Comparison of ENCODE assay signal across 8 cellular contexts in genomic region chr1:211323156-211324063, GRCh38. TPM values are rescaled to one million over a fixed set of nuclear protein-coding genes. Genes with fewer than 3 reads are reported as not detected.
DNase-seq lines count a peak whose midpoint lies in the region; ATAC-seq, FAIRE-seq and TF ChIP-seq lines count a peak whose summit lies in the region.

No MANE protein-coding gene starts in this region.

- WGBS in GM12878 (ENCODE audit: insufficient coverage, insufficient replicate concordance, low lambda C conversion rate, missing lambda C conversion rate): 24% methylated on average over 9 of the region's 9 CpGs

- H3K9me3 ChIP-seq in T-helper 17 cell (ENCODE audit: control insufficient read depth, low read length, poor library complexity, severe bottlenecking) (no peaks in the 10 kb centered on the region), GM12878 (replicated peaks; ENCODE audit: control insufficient read depth, insufficient read depth, low read length) (no peaks in the 10 kb centered on the region)

- no peak overlapping the region for H3K4me3 Mint-ChIP-seq in T-helper 17 cell

- SMC1A ChIA-PET in GM12878 (lab: Charles Lee; ENCODE audit: uncharacterized antibody, unreplicated experiment): interaction anchor here (0.8 to 2.9 kb wide), 24 partner anchors 9 to 351 kb away, joined by 3 to 22 read pairs (median 4); no protein-coding TSS in a partner anchor

- peaks cover 26% of the 10 kb centered on the region for H3K79me2 ChIP-seq in GM12878 (ENCODE audit: control insufficient read depth, insufficient read depth, low read length)

- peak; percentile 38 for ATAC-seq in HG02763 (IDR thresholded peaks at IDR 0.05; ENCODE audit: unreplicated experiment)
- peak; percentile 77 for ATAC-seq in T-helper 17 cell
- ATAC-seq in GM12878: peak; percentile 73

- H3K4me1 ChIP-seq in GM12878 (ENCODE audit: control insufficient read depth, insufficient read depth, low read length): peaks cover 12% of the 10 kb centered on the region

- peaks cover 32% of the 10 kb centered on the region for H3K4me1 Mint-ChIP-seq in T-helper 17 cell

- H3K27ac ChIP-seq in 22Rv1: no peak overlapping the region
- H3K27ac ChIP-seq in GM12878 (ENCODE audit: control insufficient read depth, insufficient read depth): no peak overlapping the region

- BruUV-seq in GM12878 (replicated peaks; lab: Mats Ljungman, UMichigan): no TSS peak

- no peaks in the 10 kb centered on the region for H3K36me3 Mint-ChIP-seq in T-helper 17 cell (ENCODE audit: low read depth)

- H3K27ac Mint-ChIP-seq in T-helper 17 cell: no peak overlapping the region

- no peak overlapping the region for H3K4me2 ChIP-seq in GM12878 (ENCODE audit: control insufficient read depth, insufficient read depth)

- RAD21 ChIA-PET in GM12878 (lab: Charles Lee; ENCODE audit: unreplicated experiment): interaction anchor here (0.6 to 2.0 kb wide), 16 partner anchors 13 to 1237 kb away, joined by 3 to 12 read pairs (median 4); no protein-coding TSS in a partner anchor

- peak overlapping the region; percentile 11; the same call in 1 of the 2 replicates for H2AFZ ChIP-seq in GM12878 (ENCODE audit: control insufficient read depth, low read depth, low read length)

- TF ChIP-seq EP300 in GM12878 (IDR thresholded peaks at IDR 0.05; ENCODE audit: borderline replicate concordance in 1 of 2, control insufficient read depth in 1 of 2, low read depth in 2 of 2, low read length in 2 of 2): no peak

- DNase-seq in NCI-H1105 treated with DMSO at 0.1 percent for 48 hours (lab: John Stamatoyannopoulos, UW) (peak; percentile 73), T-helper 17 cell (peak in 2 of 3 donors; percentile 34 to 51), GM12878 (ENCODE audit: low read depth, low spot score) (no peak), kidney glomerular epithelial cell (lab: John Stamatoyannopoulos, UW) (peak; percentile 80)
- peak; percentile 39 to 66 (median 54) for DNase-seq in stimulated activated CD4-positive, alpha-beta T cell treated with anti-CD3 and anti-CD28 coated beads, TNF-alpha, amount 100 ng/mL, for 24 hours (ENCODE audit: low read depth in 3 of 3)

- CTCF ChIA-PET in GM12878 (lab: Yijun Ruan, JAX): interaction anchor here (0.6 to 11.0 kb wide), 44 partner anchors 9 to 919 kb away, joined by 3 to 99 read pairs (median 5); no protein-coding TSS in a partner anchor

- intact Hi-C loops in GM12878 (cut with micrococcal nuclease; ENCODE audit: unreplicated experiment): loop anchor here (1.0 to 2.0 kb wide), 4 partner anchors 30 to 331 kb away; no protein-coding TSS in a partner anchor

- H3K36me3 ChIP-seq in GM12878 (ENCODE audit: control insufficient read depth in 2 of 2, insufficient read depth in 2 of 2, low read length in 1 of 2): no peaks in the 10 kb centered on the region

- H3K4me3 ChIP-seq in GM12875 (ENCODE audit: low read depth, low read length): no peak overlapping the region
- no peak overlapping the region for H3K4me3 ChIP-seq in GM12878

- H4K20me1 ChIP-seq in GM12878 (ENCODE audit: control insufficient read depth, insufficient read depth): no peaks in the 10 kb centered on the region

- no peak for TF ChIP-seq POLR2A in GM12878 (IDR thresholded peaks at IDR 0.05; ENCODE audit: low read depth, low read length)

- no peaks in the 10 kb centered on the region for H3K27me3 ChIP-seq in GM12878 (replicated peaks in 1 of 2; ENCODE audit: control insufficient read depth in 2 of 2, insufficient read depth in 2 of 2, low read length in 1 of 2)

- H3K27me3 Mint-ChIP-seq in T-helper 17 cell: no peaks in the 10 kb centered on the region

- POLR2A ChIA-PET in GM12878 (lab: Charles Lee): interaction anchor here (1.0 kb wide), 1 partner anchor 191 kb away, joined by 3 read pairs; no protein-coding TSS in a partner anchor

- TF ChIP-seq RAD21 in GM12878 (IDR thresholded peaks at IDR 0.05; ENCODE audit: insufficient read depth, low read depth, low read length): peak; percentile 91

- in situ Hi-C loops in GM12878 (cut with MboI): loop anchor here (5.0 to 10.0 kb wide), 3 partner anchors 149 to 329 kb away; no protein-coding TSS in a partner anchor

- FAIRE-seq in GM12878 (lab: Jason Lieb, UNC): no peak

- no peak overlapping the region for H3K9ac ChIP-seq in GM12878 (ENCODE audit: control insufficient read depth, insufficient read depth, low read length)

- TF ChIP-seq CTCF in 22Rv1 (IDR thresholded peaks at IDR 0.05) (peak; percentile 99), GM12875 (IDR thresholded peaks at IDR 0.05; ENCODE audit: borderline replicate concordance, insufficient read depth, low read depth, low read length) (peak; percentile 88), GM12878 (IDR thresholded peaks at IDR 0.05 in 2 of 3, conservative IDR thresholded peaks at IDR 0.05 in 1 of 3; ENCODE audit: control insufficient read depth in 2 of 3, extremely low read depth in 1 of 3, insufficient read depth in 1 of 3, low read depth in 3 of 3, low read length in 3 of 3) (peak; percentile 89 to 97 (median 93))

TF ChIP-seq in GM12878, 131 proteins besides CTCF, POLR2A, EP300 and RAD21:
- TF ChIP-seq MYC (IDR thresholded peaks at IDR 0.05; ENCODE audit: insufficient read depth, insufficient read length, insufficient replicate concordance, low read length, severe bottlenecking) (no peak), JUND (IDR thresholded peaks at IDR 0.05; ENCODE audit: low read depth, low read length) (no peak), CHD1 (IDR thresholded peaks at IDR 0.05; ENCODE audit: low read depth, low read length) (no peak), SMARCA5 (IDR thresholded peaks at IDR 0.05) (peak; percentile 63; the same call in 1 of the 2 replicates), YY1 (IDR thresholded peaks at IDR 0.05; ENCODE audit: low read depth, low read length) (peak; percentile 85), POU2F2 (IDR thresholded peaks at IDR 0.05; ENCODE audit: borderline replicate concordance, low read depth, low read length) (peak; percentile 42; the same call in 1 of the 3 replicates), BHLHE40 (IDR thresholded peaks at IDR 0.05; ENCODE audit: borderline replicate concordance in 1 of 2, low read depth in 2 of 2, low read length in 1 of 2) (no peak), SMC3 (IDR thresholded peaks at IDR 0.05; ENCODE audit: borderline replicate concordance, low read length) (peak; percentile 85)
TF ChIP-seq in GM12878: peak in this region for 4.

RNA-seq across cellular contexts. Expression of gene TRAF5, which starts 3.2 kb away (rescaled TPM):
- total RNA-seq in T-helper 17 cell (10 to 100 TPM; 52.3 to 59.9 TPM), GM12878 (2014; rRNA removed) (35.3 and 36.1 TPM in 2 replicates), GM12878 (2014; rRNA removed; fragmentation: Illumina TruSeq; extraction: Trizol) (25.0 and 26.5 TPM in 2 replicates), GM12878 (2021) (25.7 and 27.6 TPM in 2 replicates)
- total RNA-seq in GM12878 (2013; cell fraction: nucleolus; rRNA removed): 149 and 152 TPM in 2 replicates
- polyA plus RNA-seq in GM12878 (2011; ENCODE audit: low read depth): 17.0 TPM
- polyA plus RNA-seq in GM12878 (2011; rRNA removed) (36.5 and 49.7 TPM in 2 replicates), GM12878 (2014; fragmentation: Illumina TruSeq; extraction: Trizol) (36.4 and 48.6 TPM in 2 replicates), GM12878 (2014; fragmentation: Nextera tagmentation; extraction: Ambion mirVana) (10 to 100 TPM; 10.6 to 11.8 TPM), GM12878 (2014; rRNA removed) (30.8 and 34.4 TPM in 2 replicates), GM12878 (2016; fragmentation: Nextera tagmentation; extraction: Ambion mirVana) (10 to 100 TPM; 16.7 to 19.7 TPM)
- 23.0 TPM in 2 replicates for polyA plus RNA-seq in GM12878 (2011; cell fraction: cytosol; rRNA removed)
- 96.9 and 102 TPM in 2 replicates for polyA plus RNA-seq in GM12878 (2011; cell fraction: nucleus; rRNA removed)
- 18.6 and 25.1 TPM in 2 replicates for polyA plus RNA-seq in GM12878 (2012)
- 24.5 and 25.3 TPM in 2 replicates for polyA minus RNA-seq in GM12878 (2011; rRNA and poly(A)+ RNA removed)
- polyA minus RNA-seq in GM12878 (2011; cell fraction: cytosol; rRNA and poly(A)+ RNA removed): 8.7 and 9.8 TPM in 2 replicates
- 45.0 and 64.3 TPM in 2 replicates for polyA minus RNA-seq in GM12878 (2011; cell fraction: nucleus; rRNA and poly(A)+ RNA removed)
